1 cellular context compared by ENCODE assay signal in the genomic region with DNA sequence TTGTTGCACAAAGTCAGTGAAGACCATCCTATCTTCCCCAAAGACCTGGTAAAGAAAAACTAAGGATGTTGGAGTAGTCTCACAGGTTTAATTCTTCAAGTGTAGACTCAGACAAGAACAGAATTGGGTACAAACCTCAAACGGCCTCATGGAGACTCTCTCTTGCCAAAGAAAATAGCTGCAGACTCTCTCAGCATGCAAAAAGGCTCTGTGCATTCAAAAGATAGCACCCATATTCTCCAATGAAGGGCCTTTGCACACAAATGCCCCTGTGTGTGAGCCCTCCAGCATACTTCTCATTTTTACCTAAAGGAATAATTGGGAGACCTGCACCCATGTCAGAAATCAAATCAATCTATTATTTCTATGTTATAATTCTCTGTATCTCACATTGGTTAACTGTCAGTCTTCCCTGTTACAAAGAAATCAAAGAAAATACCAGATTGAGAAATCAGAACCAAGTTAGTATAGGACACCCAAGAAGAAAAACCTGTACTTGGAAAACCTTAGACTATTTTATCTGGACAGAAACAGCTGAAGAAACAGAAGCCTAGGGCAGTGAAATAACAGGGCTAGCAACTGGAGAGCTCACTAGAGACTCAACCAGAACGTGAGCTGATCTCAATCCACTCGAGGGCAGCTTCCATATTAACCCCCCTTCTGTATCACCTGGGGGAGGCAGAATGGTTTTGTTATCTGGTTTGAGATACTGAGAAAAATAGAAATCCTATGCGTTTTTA.
TF ChIP-seq lines count a peak whose summit lies in the region.

No MANE protein-coding gene starts in this region.

TF ChIP-seq in GM23338, 12 proteins besides CTCF, POLR2A, EP300 and RAD21:
- TF ChIP-seq STAT1 (IDR thresholded peaks at IDR 0.05; ENCODE audit: unreplicated experiment) (no peak), POLR2AphosphoS5 (IDR thresholded peaks at IDR 0.05; ENCODE audit: low read depth) (no peak), NANOG (IDR thresholded peaks at IDR 0.05; ENCODE audit: borderline replicate concordance) (no peak), EZH2phosphoT487 (IDR thresholded peaks at IDR 0.05; ENCODE audit: unreplicated experiment) (no peak), ZNF114 (CRISPR knock-in tag; IDR thresholded peaks at IDR 0.05) (no peak), ZNF331 (CRISPR knock-in tag; IDR thresholded peaks at IDR 0.05; ENCODE audit: low read depth) (no peak)
- TF ChIP-seq, protein P1, sequence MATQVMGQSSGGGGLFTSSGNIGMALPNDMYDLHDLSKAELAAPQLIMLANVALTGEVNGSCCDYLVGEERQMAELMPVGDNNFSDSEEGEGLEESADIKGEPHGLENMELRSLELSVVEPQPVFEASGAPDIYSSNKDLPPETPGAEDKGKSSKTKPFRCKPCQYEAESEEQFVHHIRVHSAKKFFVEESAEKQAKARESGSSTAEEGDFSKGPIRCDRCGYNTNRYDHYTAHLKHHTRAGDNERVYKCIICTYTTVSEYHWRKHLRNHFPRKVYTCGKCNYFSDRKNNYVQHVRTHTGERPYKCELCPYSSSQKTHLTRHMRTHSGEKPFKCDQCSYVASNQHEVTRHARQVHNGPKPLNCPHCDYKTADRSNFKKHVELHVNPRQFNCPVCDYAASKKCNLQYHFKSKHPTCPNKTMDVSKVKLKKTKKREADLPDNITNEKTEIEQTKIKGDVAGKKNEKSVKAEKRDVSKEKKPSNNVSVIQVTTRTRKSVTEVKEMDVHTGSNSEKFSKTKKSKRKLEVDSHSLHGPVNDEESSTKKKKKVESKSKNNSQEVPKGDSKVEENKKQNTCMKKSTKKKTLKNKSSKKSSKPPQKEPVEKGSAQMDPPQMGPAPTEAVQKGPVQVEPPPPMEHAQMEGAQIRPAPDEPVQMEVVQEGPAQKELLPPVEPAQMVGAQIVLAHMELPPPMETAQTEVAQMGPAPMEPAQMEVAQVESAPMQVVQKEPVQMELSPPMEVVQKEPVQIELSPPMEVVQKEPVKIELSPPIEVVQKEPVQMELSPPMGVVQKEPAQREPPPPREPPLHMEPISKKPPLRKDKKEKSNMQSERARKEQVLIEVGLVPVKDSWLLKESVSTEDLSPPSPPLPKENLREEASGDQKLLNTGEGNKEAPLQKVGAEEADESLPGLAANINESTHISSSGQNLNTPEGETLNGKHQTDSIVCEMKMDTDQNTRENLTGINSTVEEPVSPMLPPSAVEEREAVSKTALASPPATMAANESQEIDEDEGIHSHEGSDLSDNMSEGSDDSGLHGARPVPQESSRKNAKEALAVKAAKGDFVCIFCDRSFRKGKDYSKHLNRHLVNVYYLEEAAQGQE (IDR thresholded peaks at IDR 0.05; ENCODE audit: unreplicated experiment), result no peak
